18 cellular contexts compared by ENCODE assay signal in the genomic region with DNA sequence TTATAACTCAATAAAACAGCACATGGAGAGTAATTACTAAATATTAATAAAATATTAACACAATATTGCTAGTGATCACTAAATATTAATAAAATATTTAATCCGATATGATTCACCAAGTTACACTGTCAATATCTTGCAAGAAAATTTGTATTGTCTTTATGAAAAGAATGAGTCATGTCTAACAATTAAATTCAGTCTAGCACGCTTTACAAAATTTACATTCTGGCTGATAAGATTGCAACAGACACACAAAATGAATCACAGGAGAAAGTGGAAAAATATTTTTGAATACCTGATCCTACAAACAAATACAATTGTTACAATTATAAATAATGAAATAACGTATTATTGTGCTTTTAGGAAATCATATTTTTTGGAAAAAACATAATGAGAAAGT.
"Had no signal": no experiment of that assay in that cellular context is flagged by ENCODE, and none has a peak within 500 bp of the region (broad histone marks: within the 10 kb centered on the region; RNA-seq: fewer than 3 reads in every experiment).

No MANE protein-coding gene starts in this region.

- DNase-seq: Kasumi-1, MV-4-11, NCI-H1048, NCI-H1105, NCI-H1417, NCI-H1436 treated with DMSO at 0.1 percent for 48 hours, NCI-H1694, NCI-H187 treated with DMSO at 0.1 percent for 48 hours, NCI-H2029 treated with DMSO at 0.1 percent for 48 hours, NCI-H2227 treated with DMSO at 0.1 percent for 48 hours, NCI-H524, NCI-H69, NCI-H774, Right ventricle myocardium superior, RPMI8226, SIG-M5 had no signal

- FAIRE-seq: HepG2, K562 had no signal
